ENCODE assay signal across 27 cellular contexts in genomic region chr20:24631173-24631505, GRCh38.
"Had no signal": no experiment of that assay in that cellular context is flagged by ENCODE, and none has a peak within 500 bp of the region (broad histone marks: within the 10 kb centered on the region; RNA-seq: fewer than 3 reads in every experiment).

No MANE protein-coding gene starts in this region.

- H3K4me1 Mint-ChIP-seq: naive B cell had no signal

- H3K9me3 ChIP-seq: lower lobe of right lung, pancreas, psoas muscle, right lobe of liver, stomach, testis, thyroid gland, upper lobe of right lung, uterus had no signal

- DNase-seq: hippocampal formation; kidney glomerular epithelial cell; left cardiac atrium; lower lobe of right lung; mammary epithelial cell; mesenchymal stem cell; naive B cell; natural killer cell; nephron progenitor cell; pancreas; psoas muscle; right lobe of liver; stimulated activated CD4-positive, alpha-beta T cell treated with anti-CD3 and anti-CD28 coated beads, Interleukin-1b, Interleukin-23, amount 100 ng/mL, for 48 hours; stimulated activated CD4-positive, alpha-beta T cell treated with anti-CD3 and anti-CD28 coated beads, Interleukin-4, amount 100 ng/mL, for 1 hour; stimulated activated naive B cell treated with anti-CD40 and anti-IgM and Interleukin-4, amounts not matched to agents 10 μg/mL and 1 μg/mL and 100 μg/mL, for 72 hours; stimulated activated naive CD8-positive, alpha-beta T cell treated with anti-CD3 and anti-CD28 coated beads, Interleukin-15, Interleukin-2, amounts not matched to agents 100 U/mL and 50 U/mL, for 24 hours; stomach; testis; thyroid gland; trophoblast cell; upper lobe of right lung; uterus had no signal

- H3K9me3 Mint-ChIP-seq: mesothelial cell of epicardium; natural killer cell; stimulated activated naive B cell treated with anti-CD40 and anti-IgM and Interleukin-4, amounts not matched to agents 10 μg/mL and 1 μg/mL and 100 μg/mL, for 72 hours had no signal

- H3K4me3 ChIP-seq: lower lobe of right lung, neural progenitor cell, pancreas, psoas muscle, right lobe of liver, smooth muscle cell, stomach, testis, thyroid gland, upper lobe of right lung, uterus had no signal

- FAIRE-seq: keratinocyte, pancreas had no signal

- H3K27ac ChIP-seq: lower lobe of right lung, neural progenitor cell, pancreas, psoas muscle, right lobe of liver, stomach, testis, thyroid gland, upper lobe of right lung, uterus had no signal

- H2AFZ ChIP-seq: neural progenitor cell had no signal

- H3K27me3 ChIP-seq: neural progenitor cell, pancreas, right lobe of liver, stomach, testis, thyroid gland, uterus had no signal

- H3K9ac ChIP-seq: neural progenitor cell had no signal

- ATAC-seq: left cardiac atrium; left lobe of liver; lower lobe of right lung; natural killer cell; pancreas; psoas muscle; right lobe of liver; stimulated activated naive B cell treated with anti-CD40 and anti-IgM and Interleukin-4, amounts not matched to agents 10 μg/mL and 1 μg/mL and 100 μg/mL, for 72 hours; stimulated activated naive CD8-positive, alpha-beta T cell treated with anti-CD3 and anti-CD28 coated beads, Interleukin-15, Interleukin-2, amounts not matched to agents 100 U/mL and 50 U/mL, for 24 hours; upper lobe of right lung had no signal

- H3K4me1 ChIP-seq: neural progenitor cell, pancreas, psoas muscle, right lobe of liver, thyroid gland, upper lobe of right lung, uterus had no signal

- H3K4me3 Mint-ChIP-seq: mesothelial cell of epicardium; naive B cell; natural killer cell; nephron progenitor cell; neural progenitor cell; stimulated activated naive B cell treated with anti-CD40 and anti-IgM and Interleukin-4, amounts not matched to agents 10 μg/mL and 1 μg/mL and 100 μg/mL, for 72 hours had no signal

- H3K4me2 ChIP-seq: neural progenitor cell, smooth muscle cell had no signal

- H3K36me3 ChIP-seq: lower lobe of right lung, neural progenitor cell, pancreas, right lobe of liver, stomach, thyroid gland, upper lobe of right lung, uterus had no signal

- H3K27ac Mint-ChIP-seq: mesothelial cell of epicardium; naive B cell; natural killer cell; nephron progenitor cell; neural progenitor cell; stimulated activated naive B cell treated with anti-CD40 and anti-IgM and Interleukin-4, amounts not matched to agents 10 μg/mL and 1 μg/mL and 100 μg/mL, for 72 hours had no signal

- H3K36me3 Mint-ChIP-seq: mesothelial cell of epicardium; naive B cell; natural killer cell; stimulated activated naive B cell treated with anti-CD40 and anti-IgM and Interleukin-4, amounts not matched to agents 10 μg/mL and 1 μg/mL and 100 μg/mL, for 72 hours had no signal
